In genomic region chr4:152220201-152220666, GRCh38 we compare ENCODE assay signal across 12 cellular contexts.
DNase-seq lines count a peak whose midpoint lies in the region; ATAC-seq and TF ChIP-seq lines count a peak whose summit lies in the region.
"Had no signal": no experiment of that assay in that cellular context is flagged by ENCODE, and none has a peak within 500 bp of the region (broad histone marks: within the 10 kb centered on the region; RNA-seq: fewer than 3 reads in every experiment).

No MANE protein-coding gene starts in this region.

- no peak overlapping the region for H4K8ac ChIP-seq in mesenchymal stem cell (ENCODE audit: low read length)

- H3K4me2 ChIP-seq in mesenchymal stem cell (ENCODE audit: low read length, poor library complexity, severe bottlenecking), result no peak overlapping the region

- H3K36me3 ChIP-seq in mesenchymal stem cell (ENCODE audit: control insufficient read depth in 1 of 2, insufficient read depth in 2 of 2, low read depth in 1 of 2, low read length in 2 of 2), result no peaks in the 10 kb centered on the region

- H3K27me3 ChIP-seq in mesenchymal stem cell (ENCODE audit: control insufficient read depth in 1 of 2, insufficient read depth in 1 of 2, low read length in 2 of 2), result no peaks in the 10 kb centered on the region

- H2AFZ ChIP-seq in mesenchymal stem cell (ENCODE audit: low read depth, low read length), result no peak overlapping the region

- no peak overlapping the region for H3K9ac ChIP-seq in mesenchymal stem cell (ENCODE audit: low read length)

- peaks cover 13% of the 10 kb centered on the region for H3K9me3 ChIP-seq in mesenchymal stem cell (ENCODE audit: control insufficient read depth, low read length)

- no peak overlapping the region for H2BK12ac ChIP-seq in mesenchymal stem cell (ENCODE audit: low read length in 2 of 2)

- WGBS in mesenchymal stem cell, result 83% methylated on average over 2 of the region's 2 CpGs

- no peak overlapping the region for H2BK120ac ChIP-seq in mesenchymal stem cell (ENCODE audit: low read depth, low read length)

- no peaks in the 10 kb centered on the region for H3K4me1 ChIP-seq in mesenchymal stem cell (ENCODE audit: control insufficient read depth, insufficient read depth, low read depth, low read length)

- H3K23ac ChIP-seq in mesenchymal stem cell (ENCODE audit: low read length in 2 of 2), result no peak overlapping the region

- no peak for TF ChIP-seq CTCF in RWPE1 (conservative IDR thresholded peaks at IDR 0.05; ENCODE audit: low read depth)

- peak; percentile 19 to 39 for DNase-seq in activated CD4-positive, alpha-beta T cell treated with anti-CD3 and anti-CD28 coated beads, Interleukin-2, amount 50 U/mL, for 48 hours
- no peak for DNase-seq in activated CD4-positive, alpha-beta T cell treated with anti-CD3 and anti-CD28 coated beads for 4 hours
- DNase-seq in RWPE1 (ENCODE audit: low spot score), result peak; percentile 14
- DNase-seq in stimulated activated CD4-positive, alpha-beta T cell treated with anti-CD3 and anti-CD28 coated beads, Interleukin-2, amount 100 ng/mL, for 48 hours, result peak; percentile 6 to 18
- no peak for DNase-seq in NCI-H187 treated with DMSO at 0.1 percent for 48 hours (lab: John Stamatoyannopoulos, UW)
- DNase-seq in mesenchymal stem cell, result no peak
- DNase-seq: amygdala, glutamatergic neuron, NCI-H446, T-helper 9 cell had no signal

- POLR2A ChIA-PET in RWPE1 (lab: Yijun Ruan, JAX; ENCODE audit: low non-redundant PET), result no interaction called here

- no peak overlapping the region for H3K4me3 ChIP-seq in mesenchymal stem cell (ENCODE audit: insufficient read depth in 1 of 2, low read depth in 1 of 2, low read length in 2 of 2)

- H3K18ac ChIP-seq in mesenchymal stem cell (ENCODE audit: low read depth in 1 of 2, low read length in 2 of 2), result no peak overlapping the region

- H3K4ac ChIP-seq in mesenchymal stem cell (ENCODE audit: low read depth in 1 of 2, low read length in 2 of 2), result no peak overlapping the region

- no peak overlapping the region for H2AK5ac ChIP-seq in mesenchymal stem cell (ENCODE audit: low read length, severe bottlenecking)

- H2BK15ac ChIP-seq in mesenchymal stem cell (ENCODE audit: low read depth, poor library complexity, severe bottlenecking), result no peak overlapping the region

- no peak overlapping the region for H3K14ac ChIP-seq in mesenchymal stem cell (ENCODE audit: low read length in 2 of 2)

- no peaks in the 10 kb centered on the region for H3K79me1 ChIP-seq in mesenchymal stem cell (replicated peaks; ENCODE audit: low read length, poor library complexity, severe bottlenecking)

- peak; percentile 66 for ATAC-seq in HG02623 (IDR thresholded peaks at IDR 0.05; ENCODE audit: unreplicated experiment)
- ATAC-seq in GM21528 (IDR thresholded peaks at IDR 0.05; ENCODE audit: low FRiP score, unreplicated experiment), result no peak

- H4K91ac ChIP-seq in mesenchymal stem cell (ENCODE audit: low read length), result no peak overlapping the region

- H3K27ac ChIP-seq in RWPE1 (no peak overlapping the region), mesenchymal stem cell (ENCODE audit: low read length, poor library complexity, severe bottlenecking) (no peak overlapping the region)

- CTCF ChIA-PET in RWPE1 (lab: Yijun Ruan, JAX), result no interaction called here

- H2BK5ac ChIP-seq in mesenchymal stem cell (ENCODE audit: low read depth, low read length, poor library complexity, severe bottlenecking), result no peak overlapping the region

Comparison
In these comparisons a context has a peak if more than half of its experiments do, and no peak if none do; other contexts are left out.
1. DNase-seq: peak in activated CD4-positive, alpha-beta T cell treated with anti-CD3 and anti-CD28 coated beads, Interleukin-2, amount 50 U/mL, for 48 hours (2 of 2), RWPE1 (single experiment) and stimulated activated CD4-positive, alpha-beta T cell treated with anti-CD3 and anti-CD28 coated beads, Interleukin-2, amount 100 ng/mL, for 48 hours (2 of 2); none in activated CD4-positive, alpha-beta T cell treated with anti-CD3 and anti-CD28 coated beads for 4 hours (0 of 2), NCI-H187 treated with DMSO at 0.1 percent for 48 hours (single experiment) and mesenchymal stem cell (single experiment).